10 cellular contexts compared by ENCODE assay signal in the genomic region with DNA sequence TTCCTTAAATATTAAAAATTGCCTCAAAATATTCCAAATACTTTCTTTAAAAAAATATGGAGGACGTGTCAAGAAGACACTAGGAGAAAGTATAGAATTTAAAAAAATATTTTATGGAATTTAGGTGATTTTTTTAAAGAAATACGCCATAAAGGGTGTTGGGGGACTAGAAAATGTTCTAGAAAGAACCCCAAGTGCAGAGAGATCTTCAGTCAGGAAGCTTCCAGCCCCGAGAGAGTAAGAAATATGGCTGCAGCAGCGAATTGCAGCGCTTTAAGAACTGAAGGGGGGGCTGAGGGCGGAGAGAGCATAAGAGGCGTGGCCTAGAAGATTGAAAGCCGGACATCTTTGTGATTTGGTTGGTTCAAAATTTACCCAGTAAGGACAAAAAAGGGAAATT. TPM values are rescaled to one million over a fixed set of nuclear protein-coding genes. Genes with fewer than 3 reads are reported as not detected.
DNase-seq lines count a peak whose midpoint lies in the region; ATAC-seq and TF ChIP-seq lines count a peak whose summit lies in the region.
"Had no signal": no experiment of that assay in that cellular context is flagged by ENCODE, and none has a peak within 500 bp of the region (broad histone marks: within the 10 kb centered on the region; RNA-seq: fewer than 3 reads in every experiment).

Gene XIST (minus strand): TSS at position 248 of the 400 bp plus-strand sequence.

- H3F3A ChIP-seq in smooth muscle cell (ENCODE audit: low read depth) = no peaks in the 10 kb centered on the region

- no TSS peak for BruUV-seq in A673 (replicated peaks; lab: Mats Ljungman, UMichigan)

- H3K4me1 ChIP-seq in A673 (ENCODE audit: insufficient read depth, low read length, poor library complexity, severe bottlenecking) (peaks cover 5% of the 10 kb centered on the region), lung (ENCODE audit: control insufficient read depth in 2 of 2, insufficient read depth in 2 of 2, low read length in 2 of 2) (no peaks in the 10 kb centered on the region), smooth muscle cell (ENCODE audit: low read depth) (peaks cover 6% of the 10 kb centered on the region)

- H2AFZ ChIP-seq in smooth muscle cell (ENCODE audit: low read depth) = no peak within 1 kb of the TSS

- H3K9me3 ChIP-seq in A673 (ENCODE audit: low read depth, low read length, poor library complexity, severe bottlenecking) = no peaks in the 10 kb centered on the region
- no peaks in the 10 kb centered on the region for H3K9me3 ChIP-seq in lung (ENCODE audit: control insufficient read depth in 2 of 2, insufficient read depth in 1 of 2, low read length in 1 of 2)
- H3K9me3 ChIP-seq in smooth muscle cell (replicated peaks; ENCODE audit: low read depth) = no peaks in the 10 kb centered on the region
- H3K9me3 ChIP-seq: thoracic aorta had no signal

- H3K79me2 ChIP-seq in smooth muscle cell (ENCODE audit: low read depth) = no peaks in the 10 kb centered on the region

- ATAC-seq in GM19351 (IDR thresholded peaks at IDR 0.05; ENCODE audit: unreplicated experiment) (peak; percentile 15), lung (ENCODE audit: insufficient read depth, low FRiP score) (no peak), HG02852 (IDR thresholded peaks at IDR 0.05; ENCODE audit: unreplicated experiment) (no peak), GM19397 (IDR thresholded peaks at IDR 0.05; ENCODE audit: unreplicated experiment) (no peak)
- ATAC-seq: CD8-positive, alpha-beta T cell had no signal

- H3K27me3 ChIP-seq in A673 (replicated peaks; ENCODE audit: insufficient read depth, low read depth, low read length, poor library complexity) (no peaks in the 10 kb centered on the region), lung (ENCODE audit: control insufficient read depth, insufficient read depth) (no peaks in the 10 kb centered on the region), smooth muscle cell (ENCODE audit: low read depth) (no peaks in the 10 kb centered on the region)

- no peak for TF ChIP-seq CTCF in A673 (conservative IDR thresholded peaks at IDR 0.05; ENCODE audit: low read depth, low read length)
- no peak for TF ChIP-seq CTCF in lung (IDR thresholded peaks at IDR 0.05; ENCODE audit: control extremely low read depth, extremely low read depth)
- no peak for TF ChIP-seq CTCF in smooth muscle cell (IDR thresholded peaks at IDR 0.05; ENCODE audit: borderline replicate concordance, insufficient read depth, poor library complexity, severe bottlenecking)

- 46 to 92% methylated on average over 8 of the region's 8 CpGs for WGBS in lung, 2 donors
- 92% methylated on average over 8 of the region's 8 CpGs for WGBS in smooth muscle cell (ENCODE audit: low lambda C conversion rate)

- H3K4me2 ChIP-seq in smooth muscle cell = no peak within 1 kb of the TSS

- H3K4me3 ChIP-seq in A673 (ENCODE audit: low read depth, low read length, poor library complexity, severe bottlenecking) = peak within 1 kb of the TSS; percentile 62
- H3K4me3 ChIP-seq in lung = peak within 1 kb of the TSS; percentile 53
- no peak within 1 kb of the TSS for H3K4me3 ChIP-seq in smooth muscle cell
- H3K4me3 ChIP-seq: thoracic aorta had no signal

- H3K9ac ChIP-seq in smooth muscle cell (ENCODE audit: low read depth) = no peak within 1 kb of the TSS

- CTCF ChIA-PET in A673 (lab: Charles Lee) = no interaction called here

- intact Hi-C loops in A673 (cut with micrococcal nuclease; ENCODE audit: unreplicated experiment) = loop anchor here (2.0 kb wide), 1 partner anchor 92 kb away; no protein-coding TSS in a partner anchor

- POLR2A ChIA-PET in A673 (lab: Charles Lee; ENCODE audit: low non-redundant PET) = no interaction called here

- peak; percentile 85 for DNase-seq in A673 (ENCODE audit: low spot score)
- DNase-seq in amniotic stem cell (lab: John Stamatoyannopoulos, UW) = peak; percentile 31
- DNase-seq in lung (ENCODE audit: low spot score) = peak; percentile 74
- DNase-seq in NCI-H524 treated with DMSO at 0.1 percent for 48 hours (lab: John Stamatoyannopoulos, UW) = no peak
- no peak for DNase-seq in smooth muscle cell (lab: John Stamatoyannopoulos, UW; ENCODE audit: unreplicated experiment)

- no peaks in the 10 kb centered on the region for H4K20me1 ChIP-seq in smooth muscle cell (ENCODE audit: low read depth)

- H3K36me3 ChIP-seq in A673 (ENCODE audit: insufficient read depth, low read length, poor library complexity, severe bottlenecking) = peaks cover 10% of the 10 kb centered on the region
- H3K36me3 ChIP-seq in lung (ENCODE audit: control insufficient read depth in 2 of 2, insufficient read depth in 2 of 2, low read length in 2 of 2) = no peaks in the 10 kb centered on the region
- H3K36me3 ChIP-seq in smooth muscle cell (ENCODE audit: low read depth) = no peaks in the 10 kb centered on the region
- H3K36me3 ChIP-seq: thoracic aorta had no signal

- peak within 1 kb of the TSS; percentile 95 for H3K27ac ChIP-seq in A673 (ENCODE audit: low read depth, low read length, poor library complexity, severe bottlenecking)
- peak within 1 kb of the TSS in 1 of 2 donors; percentile 85 for H3K27ac ChIP-seq in lung (ENCODE audit: low read depth in 1 of 2, low read length in 1 of 2)
- no peak within 1 kb of the TSS for H3K27ac ChIP-seq in smooth muscle cell (ENCODE audit: low read depth)
- H3K27ac ChIP-seq: thoracic aorta had no signal

RNA-seq across cellular contexts. Expression of gene XIST, which starts in this region (rescaled TPM):
- total RNA-seq in A673 (2021) (305 and 316 TPM in 2 replicates), lung (100 to 1,000 TPM; 207 to 615 TPM), smooth muscle cell (not detected in 2 replicates)
- polyA plus RNA-seq in lung (100 to 1,000 TPM in 1 of 2 donors, under 1 TPM in 1; 0.05 to 253 TPM), smooth muscle cell (not detected in 2 replicates)
- total RNA-seq: CD8-positive, alpha-beta T cell had no signal

Comparison
In these comparisons a context has a peak if more than half of its experiments do, and no peak if none do; other contexts are left out.
1. DNase-seq: peak in A673 (single experiment), amniotic stem cell (single experiment) and lung (single experiment); none in NCI-H524 treated with DMSO at 0.1 percent for 48 hours (single experiment) and smooth muscle cell (single experiment).